Comparison of ENCODE assay signal across 27 cellular contexts in genomic region chr5:106476630-106477029, GRCh38.
"Had no signal": no experiment of that assay in that cellular context is flagged by ENCODE, and none has a peak within 500 bp of the region (broad histone marks: within the 10 kb centered on the region; RNA-seq: fewer than 3 reads in every experiment).

No MANE protein-coding gene starts in this region.

- H3K9me3 ChIP-seq: colonic mucosa, esophagus squamous epithelium, gastrocnemius medialis, left lung, lower lobe of right lung, mucosa of descending colon had no signal

- H3K27ac Mint-ChIP-seq: dendritic cell treated with granulocyte-macrophage colony-stimulating factor and Interleukin-4, amounts not matched to agents 40 ng/mL and 50 ng/mL, for 4 days; effector memory CD8-positive, alpha-beta T cell; endodermal cell; mesothelial cell of epicardium; naive B cell had no signal

- H3K4me1 ChIP-seq: colonic mucosa, esophagus squamous epithelium, gastrocnemius medialis, heart right ventricle, left lung, lower lobe of right lung had no signal

- H3K36me3 Mint-ChIP-seq: mesothelial cell of epicardium, naive B cell had no signal

- ATAC-seq: effector memory CD8-positive, alpha-beta T cell; esophagus mucosa; gastrocnemius medialis; heart right ventricle; left cardiac atrium; left lung; left ventricle myocardium superior; lower lobe of right lung; mucosa of descending colon had no signal

- H3K9me3 Mint-ChIP-seq: dendritic cell treated with granulocyte-macrophage colony-stimulating factor and Interleukin-4, amounts not matched to agents 40 ng/mL and 50 ng/mL, for 4 days; mesothelial cell of epicardium had no signal

- H3K36me3 ChIP-seq: colonic mucosa, esophagus squamous epithelium, gastrocnemius medialis, heart right ventricle, left lung, lower lobe of right lung had no signal

- H3K4me3 ChIP-seq: colonic mucosa, esophagus squamous epithelium, gastrocnemius medialis, heart right ventricle, left lung, lower lobe of right lung, mucosa of descending colon had no signal

- H3K27ac ChIP-seq: colonic mucosa, epithelial cell of prostate, esophagus squamous epithelium, gastrocnemius medialis, heart right ventricle, left lung, lower lobe of right lung had no signal

- H3K27me3 Mint-ChIP-seq: dendritic cell treated with granulocyte-macrophage colony-stimulating factor and Interleukin-4, amounts not matched to agents 40 ng/mL and 50 ng/mL, for 4 days; effector memory CD8-positive, alpha-beta T cell; naive B cell had no signal

- H3K27me3 ChIP-seq: colonic mucosa, esophagus squamous epithelium, gastrocnemius medialis, heart right ventricle, left lung had no signal

- DNase-seq: colonic mucosa; cortex of kidney; effector CD8-positive, alpha-beta T cell; effector memory CD8-positive, alpha-beta T cell; endodermal cell; erythroblast; esophagus squamous epithelium; foreskin fibroblast; foreskin melanocyte; gastrocnemius medialis; glutamatergic neuron; head of caudate nucleus; heart right ventricle; hippocampal formation; left cardiac atrium; left lung; left ventricle myocardium superior; lower lobe of right lung; mesenchymal stem cell; mucosa of descending colon; naive B cell had no signal

- H3K4me1 Mint-ChIP-seq: mesothelial cell of epicardium, naive B cell had no signal

- H3K4me3 Mint-ChIP-seq: dendritic cell treated with granulocyte-macrophage colony-stimulating factor and Interleukin-4, amounts not matched to agents 40 ng/mL and 50 ng/mL, for 4 days; effector memory CD8-positive, alpha-beta T cell; endodermal cell; mesothelial cell of epicardium; naive B cell had no signal

- FAIRE-seq: islet of Langerhans, keratinocyte had no signal
